In genomic region chr5:38856660-38857059, GRCh38 we compare ENCODE assay signal across 26 cellular contexts. TPM values are rescaled to one million over a fixed set of nuclear protein-coding genes. Genes with fewer than 3 reads are reported as not detected.
"Had no signal": no experiment of that assay in that cellular context is flagged by ENCODE, and none has a peak within 500 bp of the region (broad histone marks: within the 10 kb centered on the region; RNA-seq: fewer than 3 reads in every experiment).

No MANE protein-coding gene starts in this region.

- H3K4me1 ChIP-seq: gastrocnemius medialis had no signal

- DNase-seq: dermis blood vessel endothelial cell; dorsolateral prefrontal cortex; effector CD4-positive, alpha-beta T cell; effector memory CD4-positive, alpha-beta T cell; erythroblast; esophagus squamous epithelium; foreskin fibroblast; foreskin melanocyte; gastrocnemius medialis; glutamatergic neuron; head of caudate nucleus; heart right ventricle; hippocampal formation; left cardiac atrium; left lung; left ventricle myocardium superior; lower lobe of right lung; mesendoderm; midbrain; naive thymus-derived CD4-positive, alpha-beta T cell had no signal

- H3K36me3 ChIP-seq: esophagus squamous epithelium, gastrocnemius medialis, left lung, lower lobe of right lung had no signal

- H3K4me3 ChIP-seq: coronary artery, dorsolateral prefrontal cortex, esophagus squamous epithelium, gastrocnemius medialis, heart right ventricle, left lung, lower lobe of right lung had no signal

- H3K27ac ChIP-seq: coronary artery, dorsolateral prefrontal cortex, esophagus squamous epithelium, gastrocnemius medialis, heart right ventricle, left lung, lower lobe of right lung had no signal

- H3K27me3 ChIP-seq: esophagus squamous epithelium, gastrocnemius medialis, heart right ventricle, left lung had no signal

- ATAC-seq: esophagus mucosa; gastrocnemius medialis; heart right ventricle; left cardiac atrium; left lung; left ventricle myocardium superior; lower lobe of right lung; naive thymus-derived CD4-positive, alpha-beta T cell had no signal

- H3K9me3 ChIP-seq: esophagus squamous epithelium, gastrocnemius medialis, left lung, lower lobe of right lung had no signal

- FAIRE-seq: colon, endothelial cell of umbilical vein, islet of Langerhans had no signal

RNA-seq across cellular contexts. Expression of gene OSMR, which starts 10.8 kb away (rescaled TPM):
- total RNA-seq: mononuclear cell; naive thymus-derived CD4-positive, alpha-beta T cell had no signal
